Comparison of ENCODE assay signal across 8 cellular contexts in the genomic region with DNA sequence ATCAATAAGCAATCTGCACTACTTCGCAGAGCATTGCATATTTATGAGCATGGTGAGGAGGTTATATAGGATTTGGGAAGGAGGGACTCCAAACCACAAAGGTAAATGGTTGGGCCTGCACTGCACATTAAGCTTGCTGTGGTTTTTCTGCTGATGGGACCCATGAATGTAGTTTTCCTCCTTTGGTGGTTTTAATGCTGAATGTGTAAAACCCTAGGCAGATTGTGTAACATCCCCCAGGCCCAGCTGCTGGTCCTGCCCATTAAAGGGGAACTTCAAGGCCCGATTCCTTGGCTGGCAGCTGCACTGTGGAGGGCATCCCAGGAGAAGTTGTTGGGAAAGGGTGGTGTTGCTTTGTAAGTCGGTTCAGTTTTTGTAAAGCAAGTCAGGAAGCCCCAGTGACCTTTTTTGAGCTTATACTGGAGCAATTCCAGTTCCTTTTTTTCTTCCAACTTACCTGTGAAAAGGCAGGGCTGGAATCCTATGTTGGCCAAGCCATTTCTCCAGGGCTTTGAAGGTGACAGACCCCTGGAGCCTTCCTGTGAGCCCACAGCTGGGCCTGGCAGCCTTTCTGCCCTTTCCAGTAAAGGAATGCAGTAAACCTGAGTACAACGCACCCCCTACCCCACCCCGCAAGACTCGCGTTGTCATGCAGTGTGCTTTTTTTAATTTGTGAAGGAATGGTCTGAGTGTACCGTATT. TPM values are rescaled to one million over a fixed set of nuclear protein-coding genes. Genes with fewer than 3 reads are reported as not detected.
A peak's percentile ranks its signal among the peaks of the same experiment; 100 is the strongest.
DNase-seq lines count a peak whose midpoint lies in the region; ATAC-seq and TF ChIP-seq lines count a peak whose summit lies in the region.

No MANE protein-coding gene starts in this region.

- H3K27me3 ChIP-seq in right lobe of liver (no peaks in the 10 kb centered on the region), thyroid gland (no peaks in the 10 kb centered on the region)

- H3K4me1 ChIP-seq in right lobe of liver: peaks cover 0 to 7% (median 0%) of the 10 kb centered on the region in 4 donors
- peaks cover 46 to 57% of the 10 kb centered on the region in 2 donors for H3K4me1 ChIP-seq in thyroid gland

- H3K4me3 ChIP-seq in choroid plexus epithelial cell (ENCODE audit: low read depth, low read length): peak overlapping the region; percentile 84
- H3K4me3 ChIP-seq in right lobe of liver: no peak overlapping the region
- H3K4me3 ChIP-seq in thyroid gland (replicated peaks in 1 of 3): no peak overlapping the region

- CTCF ChIA-PET in activated CD4-positive, alpha-beta T cell treated with anti-CD3 and anti-CD28 coated beads for 36 hours (lab: Charles Lee): interaction anchor here (0.5 to 1.1 kb wide), 3 partner anchors 19 to 1077 kb away, joined by 3 read pairs; no protein-coding TSS in a partner anchor

- H3K36me3 ChIP-seq in right lobe of liver (peaks cover 0 to 13% (median 0%) of the 10 kb centered on the region in 4 donors), thyroid gland (no peaks in the 10 kb centered on the region)

- H3K9me3 Mint-ChIP-seq in activated CD4-positive, alpha-beta T cell treated with anti-CD3 and anti-CD28 coated beads for 36 hours (ENCODE audit: low read depth): no peaks in the 10 kb centered on the region

- ATAC-seq in right lobe of liver (peak; percentile 41 to 66 (median 51)), GM18868 (IDR thresholded peaks at IDR 0.05; ENCODE audit: unreplicated experiment) (no peak)
- no peak for ATAC-seq in activated CD4-positive, alpha-beta T cell treated with anti-CD3 and anti-CD28 coated beads for 36 hours

- H3K9me3 ChIP-seq in right lobe of liver: no peaks in the 10 kb centered on the region
- no peaks in the 10 kb centered on the region for H3K9me3 ChIP-seq in thyroid gland

- H3K27ac Mint-ChIP-seq in activated CD4-positive, alpha-beta T cell treated with anti-CD3 and anti-CD28 coated beads for 36 hours: no peak overlapping the region

- no peaks in the 10 kb centered on the region for H3K36me3 Mint-ChIP-seq in activated CD4-positive, alpha-beta T cell treated with anti-CD3 and anti-CD28 coated beads for 36 hours (ENCODE audit: low read depth)

- peak overlapping the region; percentile 16 to 67 (median 19) for H3K27ac ChIP-seq in right lobe of liver
- peak overlapping the region; percentile 97 for H3K27ac ChIP-seq in thyroid gland

- WGBS in right lobe of liver (ENCODE audit: insufficient coverage, low coverage, low lambda C conversion rate, missing lambda C conversion rate): 41% methylated on average over 6 of the region's 8 CpGs
- 17 to 24% methylated on average over 8 of the region's 8 CpGs for WGBS in thyroid gland, 2 donors

- peaks cover 16% of the 10 kb centered on the region for H3K4me1 Mint-ChIP-seq in activated CD4-positive, alpha-beta T cell treated with anti-CD3 and anti-CD28 coated beads for 36 hours

- intact Hi-C loops in right lobe of liver (cut with DNase I): no loop called here
- intact Hi-C loops in thyroid gland (cut with DNase I): no loop called here
- intact Hi-C loops in activated CD4-positive, alpha-beta T cell treated with anti-CD3 and anti-CD28 coated beads for 36 hours (cut with DNase I, micrococcal nuclease): no loop called here

- TF ChIP-seq CTCF in choroid plexus epithelial cell (conservative IDR thresholded peaks at IDR 0.05; ENCODE audit: low read depth, low read length) (no peak), right lobe of liver (IDR thresholded peaks at IDR 0.05) (no peak), thyroid gland (IDR thresholded peaks at IDR 0.05) (no peak)

- no peaks in the 10 kb centered on the region for H3K27me3 Mint-ChIP-seq in activated CD4-positive, alpha-beta T cell treated with anti-CD3 and anti-CD28 coated beads for 36 hours

- POLR2A ChIA-PET in activated CD4-positive, alpha-beta T cell treated with anti-CD3 and anti-CD28 coated beads for 36 hours (lab: Charles Lee): no interaction called here

- DNase-seq in LHCN-M2 (ENCODE audit: low read depth) (peak; percentile 92), choroid plexus epithelial cell (ENCODE audit: low read depth) (peak; percentile 83), right lobe of liver (no peak), thyroid gland (peak; percentile 66 to 74), NCI-H510A treated with DMSO at 0.1 percent for 48 hours (lab: John Stamatoyannopoulos, UW) (no peak), NAMALWA (ENCODE audit: low spot score) (no peak)
- DNase-seq in activated CD4-positive, alpha-beta T cell treated with anti-CD3 and anti-CD28 coated beads for 36 hours: no peak

- no peak overlapping the region for H3K4me3 Mint-ChIP-seq in activated CD4-positive, alpha-beta T cell treated with anti-CD3 and anti-CD28 coated beads for 36 hours

- TF ChIP-seq POLR2A in right lobe of liver (IDR thresholded peaks at IDR 0.05) (no peak), thyroid gland (IDR thresholded peaks at IDR 0.05) (no peak)

RNA-seq across cellular contexts. Expression of gene NAA20, which starts 43.1 kb away (rescaled TPM):
- total RNA-seq in LHCN-M2 (2014; rRNA removed) (39.1 and 59.8 TPM in 2 replicates), right lobe of liver (10 to 100 TPM; 34.0 to 48.0 (median 41.7) TPM), thyroid gland (10 to 100 TPM; 53.3 to 65.7 (median 64.0) TPM)
- 56.3 TPM for polyA plus RNA-seq in LHCN-M2 (2012)
- 10 to 100 TPM; 58.6 to 88.7 TPM for total RNA-seq in activated CD4-positive, alpha-beta T cell treated with anti-CD3 and anti-CD28 coated beads for 36 hours

Comparison
In these comparisons a context has a peak if more than half of its experiments do, and no peak if none do; other contexts are left out.
1. DNase-seq: peak in LHCN-M2 (single experiment), choroid plexus epithelial cell (single experiment) and thyroid gland (2 of 2); none in right lobe of liver (0 of 3), NCI-H510A treated with DMSO at 0.1 percent for 48 hours (single experiment), NAMALWA (single experiment) and activated CD4-positive, alpha-beta T cell treated with anti-CD3 and anti-CD28 coated beads for 36 hours (single experiment).
2. ATAC-seq: peak in right lobe of liver (4 of 4); none in GM18868 (single experiment) and activated CD4-positive, alpha-beta T cell treated with anti-CD3 and anti-CD28 coated beads for 36 hours (single experiment).